ENCODE assay signal across 10 cellular contexts in genomic region chr20:34570859-34571306, GRCh38. TPM values are rescaled to one million over a fixed set of nuclear protein-coding genes. Genes with fewer than 3 reads are reported as not detected.
A peak's percentile ranks its signal among the peaks of the same experiment; 100 is the strongest.
DNase-seq lines count a peak whose midpoint lies in the region; ATAC-seq and TF ChIP-seq lines count a peak whose summit lies in the region.
"Had no signal": no experiment of that assay in that cellular context is flagged by ENCODE, and none has a peak within 500 bp of the region (broad histone marks: within the 10 kb centered on the region; RNA-seq: fewer than 3 reads in every experiment).

No MANE protein-coding gene starts in this region.

- no CpG with 5 or more reads among the region's 3 CpGs for WGBS in mesodermal cell (ENCODE audit: insufficient coverage in 2 of 2), 2 experiments

- no peaks in the 10 kb centered on the region for H3K9me3 Mint-ChIP-seq in activated naive CD8-positive, alpha-beta T cell treated with anti-CD3 and anti-CD28 coated beads, Interleukin-2, amount 10 ng/mL, durations not matched to agents 7 days and 5 days
- no peaks in the 10 kb centered on the region for H3K9me3 Mint-ChIP-seq in MCF 10A (ENCODE audit: unreplicated experiment)

- peak overlapping the region; percentile 69 for H3K27ac ChIP-seq in mesodermal cell (ENCODE audit: low read depth, low read length, severe bottlenecking)
- H3K27ac ChIP-seq: ovary had no signal

- CTCF ChIA-PET in MCF 10A (lab: Yijun Ruan, JAX), result interaction anchor here (0.6 to 2.7 kb wide), 5 partner anchors 9 to 259 kb away, joined by 3 to 8 read pairs (median 4); no protein-coding TSS in a partner anchor

- DNase-seq in Daoy (ENCODE audit: low read depth), result peak; percentile 83
- peak; percentile 93 for DNase-seq in M059J (ENCODE audit: low read depth)
- no peak for DNase-seq in activated naive CD8-positive, alpha-beta T cell treated with anti-CD3 and anti-CD28 coated beads, Interleukin-2, amount 10 ng/mL, durations not matched to agents 7 days and 5 days
- no peak for DNase-seq in MCF 10A (ENCODE audit: unreplicated experiment)
- DNase-seq in SK-N-DZ (ENCODE audit: low spot score), result no peak
- DNase-seq in epidermal melanocyte (ENCODE audit: insufficient read length, low spot score), result no peak
- no peak for DNase-seq in NCI-H2171 treated with DMSO at 0.1 percent for 48 hours (lab: John Stamatoyannopoulos, UW)
- DNase-seq: NCI-H2029 treated with DMSO at 0.1 percent for 48 hours had no signal

- H3K4me1 ChIP-seq in mesodermal cell (ENCODE audit: control insufficient read depth, insufficient read depth, low read length, poor library complexity, severe bottlenecking), result peaks cover 13% of the 10 kb centered on the region

- POLR2A ChIA-PET in activated naive CD8-positive, alpha-beta T cell treated with anti-CD3 and anti-CD28 coated beads, Interleukin-2, amount 10 ng/mL, durations not matched to agents 7 days and 5 days (lab: Charles Lee), result interaction anchor here (0.9 to 1.2 kb wide), 2 partner anchors 13 to 56 kb away, joined by 3 to 4 read pairs; partner anchors contain the start of gene MAP1LC3A
- POLR2A ChIA-PET in MCF 10A (lab: Yijun Ruan, JAX), result interaction anchor here (0.7 to 0.8 kb wide), 2 partner anchors 10 to 55 kb away, joined by 3 read pairs; no protein-coding TSS in a partner anchor

- H3K4me1 Mint-ChIP-seq in activated naive CD8-positive, alpha-beta T cell treated with anti-CD3 and anti-CD28 coated beads, Interleukin-2, amount 10 ng/mL, durations not matched to agents 7 days and 5 days, result peaks cover 8% of the 10 kb centered on the region
- no peaks in the 10 kb centered on the region for H3K4me1 Mint-ChIP-seq in MCF 10A (ENCODE audit: insufficient read depth, unreplicated experiment)

- no peaks in the 10 kb centered on the region for H3K9me3 ChIP-seq in mesodermal cell (ENCODE audit: control insufficient read depth, low read length)
- H3K9me3 ChIP-seq: ovary had no signal

- no TSS peak for BruUV-seq in MCF 10A (replicated peaks; lab: Mats Ljungman, UMichigan)

- peaks cover 7% of the 10 kb centered on the region for H3K36me3 Mint-ChIP-seq in activated naive CD8-positive, alpha-beta T cell treated with anti-CD3 and anti-CD28 coated beads, Interleukin-2, amount 10 ng/mL, durations not matched to agents 7 days and 5 days
- peaks cover 12% of the 10 kb centered on the region for H3K36me3 Mint-ChIP-seq in MCF 10A (ENCODE audit: insufficient read depth, unreplicated experiment)

- no peak overlapping the region for H3K4me3 ChIP-seq in mesodermal cell (ENCODE audit: extremely low read depth, insufficient read depth, low read length, poor library complexity, severe bottlenecking)
- H3K4me3 ChIP-seq: ovary had no signal

- no peak for ATAC-seq in activated naive CD8-positive, alpha-beta T cell treated with anti-CD3 and anti-CD28 coated beads, Interleukin-2, amount 10 ng/mL, durations not matched to agents 7 days and 5 days (ENCODE audit: low read depth)

- no peak for TF ChIP-seq CTCF in MCF 10A (IDR thresholded peaks at IDR 0.05; ENCODE audit: unreplicated experiment)

- no peaks in the 10 kb centered on the region for H3K36me3 ChIP-seq in mesodermal cell (ENCODE audit: control insufficient read depth, insufficient read depth, low read length)
- H3K36me3 ChIP-seq: ovary had no signal

- H3K27me3 Mint-ChIP-seq in activated naive CD8-positive, alpha-beta T cell treated with anti-CD3 and anti-CD28 coated beads, Interleukin-2, amount 10 ng/mL, durations not matched to agents 7 days and 5 days, result no peaks in the 10 kb centered on the region
- no peaks in the 10 kb centered on the region for H3K27me3 Mint-ChIP-seq in MCF 10A (ENCODE audit: insufficient read depth, unreplicated experiment)

- intact Hi-C loops in MCF 10A (cut with micrococcal nuclease), result no loop called here

- H3K27ac Mint-ChIP-seq in activated naive CD8-positive, alpha-beta T cell treated with anti-CD3 and anti-CD28 coated beads, Interleukin-2, amount 10 ng/mL, durations not matched to agents 7 days and 5 days, result peak overlapping the region; percentile 33
- H3K27ac Mint-ChIP-seq in MCF 10A (ENCODE audit: low read depth, unreplicated experiment), result no peak overlapping the region

- H3K4me3 Mint-ChIP-seq in activated naive CD8-positive, alpha-beta T cell treated with anti-CD3 and anti-CD28 coated beads, Interleukin-2, amount 10 ng/mL, durations not matched to agents 7 days and 5 days, result no peak overlapping the region
- H3K4me3 Mint-ChIP-seq in MCF 10A (ENCODE audit: unreplicated experiment), result no peak overlapping the region

RNA-seq across cellular contexts. Expression of gene MAP1LC3A, which starts 12.4 kb away (rescaled TPM):
- total RNA-seq in Daoy (2014; rRNA removed; shearing (Covaris generic)), result 1.5 and 2.5 TPM in 2 replicates
- 59.8 and 72.2 TPM in 2 replicates for total RNA-seq in M059J (2014; rRNA removed; shearing (Covaris generic))
- total RNA-seq in activated naive CD8-positive, alpha-beta T cell treated with anti-CD3 and anti-CD28 coated beads, Interleukin-2, amount 10 ng/mL, durations not matched to agents 7 days and 5 days, result 1 to 10 TPM in 1 of 2 experiments, under 1 TPM in 1; 0.99 to 1.9 TPM
- polyA plus RNA-seq in mesodermal cell (2013, experiment 1 of 2), result 51.3 TPM
- polyA plus RNA-seq in mesodermal cell (2013, experiment 2 of 2), result 41.9 TPM
- 10.5 and 10.7 TPM in 2 replicates for total RNA-seq in MCF 10A (2022)
- 4.6 and 8.0 TPM in 2 replicates for polyA plus RNA-seq in SK-N-DZ (2014; cell fraction: cytosol; rRNA removed)
- polyA plus RNA-seq in SK-N-DZ (2014; cell fraction: nucleus; rRNA removed), result 5.8 and 7.6 TPM in 2 replicates

RNA-seq across cellular contexts. Expression of gene DYNLRB1, which starts 54.7 kb away (rescaled TPM):
- 66.2 and 122 TPM in 2 replicates for total RNA-seq in Daoy (2014; rRNA removed; shearing (Covaris generic))
- total RNA-seq in M059J (2014; rRNA removed; shearing (Covaris generic)), result 305 and 515 TPM in 2 replicates
- total RNA-seq in activated naive CD8-positive, alpha-beta T cell treated with anti-CD3 and anti-CD28 coated beads, Interleukin-2, amount 10 ng/mL, durations not matched to agents 7 days and 5 days, result 10 to 100 TPM; 91.2 to 96.8 TPM
- polyA plus RNA-seq in mesodermal cell (2013, experiment 1 of 2), result 234 TPM
- 218 TPM for polyA plus RNA-seq in mesodermal cell (2013, experiment 2 of 2)
- total RNA-seq in MCF 10A (2022), result 127 and 145 TPM in 2 replicates
- 229 and 266 TPM in 2 replicates for polyA plus RNA-seq in SK-N-DZ (2014; cell fraction: cytosol; rRNA removed)
- polyA plus RNA-seq in SK-N-DZ (2014; cell fraction: nucleus; rRNA removed), result 134 and 157 TPM in 2 replicates

Comparison
In these comparisons a context has a peak if more than half of its experiments do, and no peak if none do; other contexts are left out.
1. DNase-seq: peak in Daoy (single experiment) and M059J (single experiment); none in activated naive CD8-positive, alpha-beta T cell treated with anti-CD3 and anti-CD28 coated beads, Interleukin-2, amount 10 ng/mL, durations not matched to agents 7 days and 5 days (single experiment), MCF 10A (single experiment), SK-N-DZ (single experiment), epidermal melanocyte (single experiment) and NCI-H2171 treated with DMSO at 0.1 percent for 48 hours (single experiment).